8 cellular contexts compared by ENCODE assay signal in the genomic region with DNA sequence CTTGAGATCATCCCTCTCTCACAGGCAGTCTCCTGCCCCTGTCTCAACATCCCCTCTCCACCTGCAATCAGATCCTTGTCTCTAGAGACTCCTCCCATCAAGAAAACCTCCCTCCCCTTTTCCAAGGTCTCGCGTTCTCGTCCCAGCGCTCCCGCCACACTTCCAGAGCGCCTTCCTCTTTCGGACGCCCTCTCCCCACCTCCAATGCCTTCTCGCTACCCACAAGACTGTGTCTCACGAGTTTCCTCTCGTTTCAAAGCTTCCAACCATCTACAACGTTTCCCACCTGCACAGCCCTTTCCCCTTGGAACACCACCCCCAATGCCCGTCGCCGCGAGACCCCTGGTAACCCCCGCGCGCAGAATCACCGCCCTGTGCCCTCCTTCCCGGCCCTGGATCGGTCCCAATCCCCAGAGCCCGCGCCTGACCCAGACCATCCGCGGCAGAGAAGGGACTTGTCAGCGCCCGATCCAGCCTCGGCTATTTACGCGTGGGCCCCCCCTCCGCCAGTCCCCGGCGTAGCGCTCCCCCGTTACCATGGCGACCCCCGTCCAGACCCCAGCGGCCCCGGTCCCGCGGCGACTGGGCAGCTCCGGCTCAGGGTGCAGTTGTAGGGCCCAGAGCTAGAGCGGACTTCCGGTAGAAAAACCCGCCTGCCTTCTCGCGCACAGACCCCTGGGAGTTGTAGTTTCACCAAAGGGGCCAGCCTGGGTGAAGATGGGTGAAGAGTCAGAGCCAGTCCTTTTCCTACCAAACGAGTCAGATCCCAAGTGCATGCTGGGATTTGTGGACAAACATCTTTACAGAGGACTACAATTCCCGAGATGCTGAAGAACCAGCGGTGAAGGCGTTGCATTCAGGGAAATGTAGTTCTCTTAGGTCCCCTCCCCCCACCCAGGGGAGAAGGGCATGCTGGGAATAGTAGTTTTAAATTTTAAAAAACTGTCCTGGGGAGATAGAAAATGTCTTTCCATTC. TPM values are rescaled to one million over a fixed set of nuclear protein-coding genes. Genes with fewer than 3 reads are reported as not detected.
A peak's percentile ranks its signal among the peaks of the same experiment; 100 is the strongest.
DNase-seq lines count a peak whose midpoint lies in the region; ATAC-seq, FAIRE-seq and TF ChIP-seq lines count a peak whose summit lies in the region.

A gene (minus strand): TSS at position 619 of the 976 bp plus-strand sequence. CDS start 80 bp downstream, at position 539.

- DNase-seq in GM12891 (ENCODE audit: insufficient read length, low spot score): peak; percentile 95
- DNase-seq in NCI-H1436 treated with DMSO at 0.1 percent for 48 hours (lab: John Stamatoyannopoulos, UW): peak; percentile 95
- peak; percentile 80 to 96 (median 93) for DNase-seq in T-cell
- DNase-seq in cardiac septum (ENCODE audit: low spot score): peak; percentile 96
- peak; percentile 98 to 100 for DNase-seq in trophoblast cell
- DNase-seq in transverse colon: peak; percentile 97

- H3K9me3 Mint-ChIP-seq in T-cell: no peaks in the 10 kb centered on the region

- peaks cover 10% of the 10 kb centered on the region for H3K36me3 Mint-ChIP-seq in T-cell

- peak within 1 kb of the TSS; percentile 70 for H2AFZ ChIP-seq in trophoblast cell (ENCODE audit: insufficient read depth, low read length, poor library complexity)

- H3K9ac ChIP-seq in trophoblast cell (ENCODE audit: low read length): peak within 1 kb of the TSS; percentile 79

- peak; percentile 80 for ATAC-seq in HG02840 (IDR thresholded peaks at IDR 0.05; ENCODE audit: low FRiP score, unreplicated experiment)
- ATAC-seq in T-cell (replicated peaks in 1 of 4): peak; percentile 92 to 93 (median 92)

- 0 to 1% (median 1%) methylated on average over 49 to 53 of the region's 53 CpGs for WGBS in adipose tissue, 3 donors
- no CpG with 5 or more reads among the region's 53 CpGs for WGBS in trophoblast cell (ENCODE audit: extremely low coverage, insufficient coverage, insufficient read length)
- WGBS in transverse colon (ENCODE audit: low coverage in 1 of 2), 2 donors: 0 to 6% methylated on average over 7 to 47 of the region's 53 CpGs

- H3K27ac ChIP-seq in adipose tissue (ENCODE audit: low read depth, low read length) (peak within 1 kb of the TSS; percentile 9), trophoblast cell (ENCODE audit: low read depth, low read length) (peak within 1 kb of the TSS; percentile 86), transverse colon (peak within 1 kb of the TSS; percentile 88 to 94 (median 90))

- H4K91ac ChIP-seq in trophoblast cell (ENCODE audit: low read depth, low read length): peak within 1 kb of the TSS; percentile 92

- H3K4me2 ChIP-seq in trophoblast cell (ENCODE audit: low read length): peak within 1 kb of the TSS; percentile 57

- H3K79me2 ChIP-seq in trophoblast cell (ENCODE audit: control insufficient read depth, insufficient read depth, low read length, poor library complexity): peaks cover 6% of the 10 kb centered on the region

- TF ChIP-seq CTCF in transverse colon (IDR thresholded peaks at IDR 0.05): no peak

- H4K8ac ChIP-seq in trophoblast cell (ENCODE audit: low read depth, low read length): peak within 1 kb of the TSS; percentile 92

- H3K4me1 Mint-ChIP-seq in T-cell: peaks cover 20 to 28% (median 27%) of the 10 kb centered on the region in 3 donors

- no peak within 1 kb of the TSS for H3K23ac ChIP-seq in trophoblast cell (ENCODE audit: low read length)

- TF ChIP-seq POLR2A in GM12891 (IDR thresholded peaks at IDR 0.05; ENCODE audit: low read depth, low read length): peak; percentile 74; the same call in 1 of the 2 replicates
- TF ChIP-seq POLR2A in transverse colon (IDR thresholded peaks at IDR 0.05): peak; percentile 85

- peak within 1 kb of the TSS; percentile 61 for H4K12ac ChIP-seq in trophoblast cell (ENCODE audit: low read depth, low read length)

- no peak for TF ChIP-seq EP300 in transverse colon (IDR thresholded peaks at IDR 0.05; ENCODE audit: low read depth)

- H3K36me3 ChIP-seq in trophoblast cell (ENCODE audit: control insufficient read depth in 1 of 2, insufficient read depth in 2 of 2, low read length in 2 of 2) (peaks cover 3 to 5% of the 10 kb centered on the region in 2 experiments), transverse colon (no peaks in the 10 kb centered on the region)

- H3K27me3 ChIP-seq in trophoblast cell (ENCODE audit: insufficient read depth, low read length): no peaks in the 10 kb centered on the region
- no peaks in the 10 kb centered on the region for H3K27me3 ChIP-seq in transverse colon

- H2AK5ac ChIP-seq in trophoblast cell (ENCODE audit: low read length): peak within 1 kb of the TSS; percentile 67

- peak within 1 kb of the TSS; percentile 46 for H2BK12ac ChIP-seq in trophoblast cell (ENCODE audit: low read length)

- no peaks in the 10 kb centered on the region for H3K9me3 ChIP-seq in trophoblast cell (ENCODE audit: insufficient read depth, low read depth, low read length)
- no peaks in the 10 kb centered on the region for H3K9me3 ChIP-seq in transverse colon

- H2BK120ac ChIP-seq in trophoblast cell (ENCODE audit: insufficient read depth, low read length, poor library complexity): peak within 1 kb of the TSS; percentile 81

- peak within 1 kb of the TSS; percentile 87 to 94 (median 91) for H3K4me3 Mint-ChIP-seq in T-cell

- H3K18ac ChIP-seq in trophoblast cell (ENCODE audit: low read length): peak within 1 kb of the TSS; percentile 95

- peak within 1 kb of the TSS; percentile 81 to 86 for H3K27ac Mint-ChIP-seq in T-cell

- H3K4me3 ChIP-seq in trophoblast cell (ENCODE audit: low read depth, low read length): peak within 1 kb of the TSS; percentile 90
- H3K4me3 ChIP-seq in transverse colon: peak within 1 kb of the TSS; percentile 67 to 86 (median 83)

- peak; percentile 92 for FAIRE-seq in GM12891 (lab: Jason Lieb, UNC)

- intact Hi-C loops in cardiac septum (cut with DNase I): no loop called here
- intact Hi-C loops in transverse colon (cut with DNase I; ENCODE audit: low total_unique reads): no loop called here

- in situ Hi-C loops in transverse colon (cut with MboI; ENCODE audit: low pct_ligation_motif_present in 1 of 4, low pct_unique_long_range_greater_than_20kb in 1 of 4, low sequenced_read_pairs in 3 of 4): loop anchor here in 2 of 4 donors (5.0 to 10.0 kb wide), 2 partner anchors 134 to 142 kb away; no protein-coding TSS in a partner anchor

- H3K79me1 ChIP-seq in trophoblast cell (ENCODE audit: low read length): peaks cover 22% of the 10 kb centered on the region

- peak within 1 kb of the TSS; percentile 96 for H3K14ac ChIP-seq in trophoblast cell (ENCODE audit: low read length)

- POLR2A ChIA-PET in T-cell (lab: Charles Lee): no interaction called here

- H3K4ac ChIP-seq in trophoblast cell (ENCODE audit: low read depth, low read length): peak within 1 kb of the TSS; percentile 46

- peak within 1 kb of the TSS; percentile 73 for H2BK5ac ChIP-seq in trophoblast cell (ENCODE audit: low read depth, low read length, poor library complexity)

- H3K27me3 Mint-ChIP-seq in T-cell: no peaks in the 10 kb centered on the region

- peaks cover 18 to 23% of the 10 kb centered on the region in 2 experiments for H3K4me1 ChIP-seq in trophoblast cell (ENCODE audit: control insufficient read depth in 1 of 2, insufficient read depth in 2 of 2, low read length in 2 of 2)
- H3K4me1 ChIP-seq in transverse colon: peaks cover 12 to 46% (median 19%) of the 10 kb centered on the region in 4 donors

- CTCF ChIA-PET in T-cell (lab: Charles Lee): interaction anchor here in 1 of 2 donors (1.0 to 1.4 kb wide), 2 partner anchors 92 to 163 kb away, joined by 3 to 6 read pairs; no protein-coding TSS in a partner anchor

TF ChIP-seq in GM12891, 5 proteins besides CTCF, POLR2A, EP300 and RAD21:
- no peak for TF ChIP-seq PAX5 (IDR thresholded peaks at IDR 0.05; ENCODE audit: insufficient read depth, low read length, severe bottlenecking)
- peak; percentile 49 for TF ChIP-seq SPI1 (IDR thresholded peaks at IDR 0.05; ENCODE audit: low read depth, low read length)
- TF ChIP-seq TAF1 (IDR thresholded peaks at IDR 0.05; ENCODE audit: low read depth, low read length): peak; percentile 54; the same call in 1 of the 2 replicates
- TF ChIP-seq POU2F2 (IDR thresholded peaks at IDR 0.05; ENCODE audit: low read depth, low read length): no peak; the same call in 1 of the 2 replicates
- TF ChIP-seq POLR2AphosphoS5 (IDR thresholded peaks at IDR 0.05; ENCODE audit: low read depth, low read length): peak; percentile 51; the same call in 1 of the 2 replicates

RNA-seq across cellular contexts. Expression of the gene that starts here (rescaled TPM):
- polyA plus RNA-seq in GM12891 (2012; ENCODE audit: low read depth, missing spikeins): 103 TPM
- total RNA-seq in T-cell (10 to 100 TPM; 36.6 to 51.5 (median 49.1) TPM), cardiac septum (77.3 TPM), transverse colon (10 to 100 TPM; 50.1 to 96.9 (median 61.2) TPM)
- polyA plus RNA-seq in adipose tissue: 100 to 1,000 TPM in 2 of 3 donors, 10 to 100 TPM in 1; 60.1 to 160 (median 151) TPM
- polyA plus RNA-seq in trophoblast cell (2013): 234 TPM in 2 replicates

Comparison
In these comparisons a context has a peak if more than half of its experiments do, and no peak if none do; other contexts are left out.
1. Peak in every context shown above with its lines: DNase-seq, ATAC-seq, H3K4me3 ChIP-seq and H3K27ac ChIP-seq.
2. H3K27ac ChIP-seq: peak in every context shown above with its lines; median percentile 90 in transverse colon; 86 in trophoblast cell; 9 in adipose tissue.